8 cellular contexts compared by ENCODE assay signal in genomic region chr5:181260720-181261319, GRCh38. TPM values are rescaled to one million over a fixed set of nuclear protein-coding genes. Genes with fewer than 3 reads are reported as not detected.
DNase-seq lines count a peak whose midpoint lies in the region; ATAC-seq, FAIRE-seq and TF ChIP-seq lines count a peak whose summit lies in the region.

Gene TRIM52, minus strand, starts transcription at chr5:181261143. Its CDS starts 330 bp downstream, at chr5:181260813.

- peak within 1 kb of the TSS; percentile 93 for H3K4me2 ChIP-seq in OCI-LY3 (ENCODE audit: low read length)

- no peaks in the 10 kb centered on the region for H3K27me3 ChIP-seq in OCI-LY3 (ENCODE audit: low read depth, low read length)

- peak; percentile 93 for ATAC-seq in Right ventricle myocardium superior (ENCODE audit: poor library complexity)

- H3K27me3 Mint-ChIP-seq in HFFc6 (ENCODE audit: insufficient read depth) (peaks cover 2% of the 10 kb centered on the region), progenitor cell of endocrine pancreas (no peaks in the 10 kb centered on the region)

- TF ChIP-seq CTCF in HFFc6 (IDR thresholded peaks at IDR 0.05) (no peak; the same call in 1 of the 2 replicates), OCI-LY3 (IDR thresholded peaks at IDR 0.05; ENCODE audit: low read depth, low read length) (no peak), progenitor cell of endocrine pancreas (IDR thresholded peaks at IDR 0.05; ENCODE audit: unreplicated experiment) (no peak)

- H3K79me2 ChIP-seq in OCI-LY3 (ENCODE audit: low read length), result peaks cover 71% of the 10 kb centered on the region

- H3K27ac Mint-ChIP-seq in HFFc6, result peak within 1 kb of the TSS; percentile 97
- peak within 1 kb of the TSS; percentile 97 for H3K27ac Mint-ChIP-seq in progenitor cell of endocrine pancreas

- H3K36me3 Mint-ChIP-seq in HFFc6 (ENCODE audit: low read depth) (peaks cover 23% of the 10 kb centered on the region), progenitor cell of endocrine pancreas (ENCODE audit: insufficient read depth) (peaks cover 5% of the 10 kb centered on the region)

- peak within 1 kb of the TSS; percentile 68 for H3K4me3 ChIP-seq in GM08714 (ENCODE audit: low read length)
- peak within 1 kb of the TSS; percentile 89 for H3K4me3 ChIP-seq in OCI-LY3 (ENCODE audit: low read length)

- H4K20me1 ChIP-seq in OCI-LY3 (ENCODE audit: insufficient read depth, low read length), result 0 out of 2 replicates have a peak, but pooled peaks cover 11% of the 10 kb centered on the region

- no peaks in the 10 kb centered on the region for H3K9me3 Mint-ChIP-seq in HFFc6
- H3K9me3 Mint-ChIP-seq in progenitor cell of endocrine pancreas (ENCODE audit: low read depth), result no peaks in the 10 kb centered on the region

- peaks cover 25% of the 10 kb centered on the region for H3K36me3 ChIP-seq in OCI-LY3 (replicated peaks; ENCODE audit: low read depth, low read length)

- H3K4me3 Mint-ChIP-seq in HFFc6 (peak within 1 kb of the TSS; percentile 94), progenitor cell of endocrine pancreas (ENCODE audit: low read depth) (peak within 1 kb of the TSS; percentile 90)

- H2AFZ ChIP-seq in OCI-LY3 (ENCODE audit: low read depth, low read length), result peak within 1 kb of the TSS; percentile 70

- peak; percentile 89 for DNase-seq in HFFc6
- DNase-seq in activated naive CD4-positive, alpha-beta T cell treated with anti-CD3 and anti-CD28 coated beads, Interleukin-2, amount 50 U/mL, for 16 hours, result peak; percentile 91
- DNase-seq in Right ventricle myocardium superior, result peak; percentile 96
- peak; percentile 89 for DNase-seq in progenitor cell of endocrine pancreas (ENCODE audit: low spot score, unreplicated experiment)
- DNase-seq in urothelium cell line (ENCODE audit: low spot score), result peak; percentile 91
- no peak for DNase-seq in NCI-H2107 treated with DMSO at 0.1 percent for 48 hours (lab: John Stamatoyannopoulos, UW; ENCODE audit: unreplicated experiment)

- H3K4me1 ChIP-seq in OCI-LY3 (ENCODE audit: low read length), result peaks cover 21% of the 10 kb centered on the region

- peak within 1 kb of the TSS; percentile 96 for H3K9ac ChIP-seq in OCI-LY3 (ENCODE audit: low read length)

- H3K27ac ChIP-seq in OCI-LY3 (ENCODE audit: low read length), result peak within 1 kb of the TSS; percentile 77

- intact Hi-C loops in Right ventricle myocardium superior (cut with DNase I), result no loop called here

- no peaks in the 10 kb centered on the region for H3K9me3 ChIP-seq in OCI-LY3 (ENCODE audit: insufficient read depth, low read length)

- FAIRE-seq in urothelium cell line (lab: Jason Lieb, UNC), result peak; percentile 20

- H3K4me1 Mint-ChIP-seq in HFFc6 (ENCODE audit: low read depth) (peaks cover 40% of the 10 kb centered on the region), progenitor cell of endocrine pancreas (ENCODE audit: low read depth) (peaks cover 26% of the 10 kb centered on the region)

RNA-seq across cellular contexts. Expression of gene TRIM52, which starts in this region (rescaled TPM):
- total RNA-seq in HFFc6 (2021; fragmentation: NEBNext Ultra II Directional; extraction: Animal tissue kit (Norgen Biotek cat#: 25700)), result 1 to 10 TPM; 5.2 to 6.9 (median 5.6) TPM
- 9.3 TPM for total RNA-seq in Right ventricle myocardium superior
- total RNA-seq in progenitor cell of endocrine pancreas, result 10.7 and 12.3 TPM in 2 replicates
